3 cellular contexts compared by ENCODE assay signal in the genomic region with DNA sequence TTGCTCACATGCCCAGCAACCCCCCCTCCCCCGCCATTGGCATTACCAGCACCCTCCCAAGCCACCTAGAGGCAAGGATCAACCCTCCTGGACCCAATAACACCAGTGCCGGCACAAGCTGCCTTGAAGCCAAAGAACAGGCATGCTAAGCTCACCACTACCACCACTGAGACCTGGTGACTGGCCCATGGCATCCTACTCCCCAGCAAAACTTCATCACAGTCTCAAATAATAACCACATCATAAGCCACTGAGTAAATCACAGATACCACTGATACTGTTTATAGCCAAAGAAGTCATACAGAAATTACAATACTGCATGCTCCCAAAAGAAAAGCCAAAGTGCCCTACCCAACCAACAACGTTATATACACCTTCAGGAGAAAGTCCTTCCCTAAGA.
"Had no signal": no experiment of that assay in that cellular context is flagged by ENCODE, and none has a peak within 500 bp of the region (broad histone marks: within the 10 kb centered on the region; RNA-seq: fewer than 3 reads in every experiment).

No MANE protein-coding gene starts in this region.

- DNase-seq: GDM1, GF-D8 had no signal

- ATAC-seq: GM12878 had no signal
